ENCODE assay signal across 8 cellular contexts in the genomic region with DNA sequence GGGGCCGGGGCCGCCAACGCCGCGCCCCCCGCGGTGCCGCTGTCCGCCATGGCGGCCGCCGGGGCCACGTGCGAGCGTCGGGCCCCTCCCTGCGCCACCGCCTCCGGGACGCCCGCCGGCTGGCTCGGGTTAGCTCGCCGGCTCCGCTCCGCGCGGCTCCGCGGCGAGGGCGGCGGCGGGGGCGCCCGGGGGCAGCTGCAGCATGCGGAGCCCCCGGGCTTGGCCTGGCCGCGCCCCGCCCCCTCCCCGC. TPM values are rescaled to one million over a fixed set of nuclear protein-coding genes. Genes with fewer than 3 reads are reported as not detected.
A peak's percentile ranks its signal among the peaks of the same experiment; 100 is the strongest.
DNase-seq lines count a peak whose midpoint lies in the region; ATAC-seq and TF ChIP-seq lines count a peak whose summit lies in the region.
"Not testable (repeated sequence)": the region's sequence is repeated elsewhere in the genome, so short reads cannot be mapped to it uniquely, and the experiment has no call there.

No MANE protein-coding gene starts in this region.

- not testable (repeated sequence) for TF ChIP-seq POLR2A in sigmoid colon (IDR thresholded peaks at IDR 0.05)

- H3K27ac Mint-ChIP-seq in activated naive CD4-positive, alpha-beta T cell treated with anti-CD3 and anti-CD28 coated beads, Interleukin-2, amount 50 U/mL, for 24 hours, result not testable (repeated sequence)

- POLR2A ChIA-PET in AG04450 (lab: Yijun Ruan, JAX) (interaction anchor here (1.1 to 1.9 kb wide), 4 partner anchors 15 to 25 kb away, joined by 3 to 6 read pairs (median 4); a partner anchor contains a TSS), Panc1 (lab: Charles Lee) (interaction anchor here (0.5 kb wide), 1 partner anchor 56 kb away, joined by 3 read pairs; no protein-coding TSS in a partner anchor)

- ATAC-seq in GM19035 (IDR thresholded peaks at IDR 0.05; ENCODE audit: unreplicated experiment), result peak; percentile 14
- peak; percentile 14 for ATAC-seq in HG02981 (IDR thresholded peaks at IDR 0.05; ENCODE audit: unreplicated experiment)
- peak; percentile 2 for ATAC-seq in Panc1
- ATAC-seq in lower lobe of right lung, result not testable (repeated sequence)

- in situ Hi-C loops in Panc1 (cut with HindIII; ENCODE audit: low pct_unique_long_range_greater_than_20kb, low sequenced_read_pairs), result not testable (repeated sequence)

- not testable (repeated sequence) for TF ChIP-seq CTCF in AG04450 (IDR thresholded peaks at IDR 0.05; ENCODE audit: low read depth, low read length); Panc1 (IDR thresholded peaks at IDR 0.05); epithelial cell of proximal tubule (conservative IDR thresholded peaks at IDR 0.05; ENCODE audit: low read depth, low read length); lower lobe of right lung (IDR thresholded peaks at IDR 0.05); sigmoid colon (IDR thresholded peaks at IDR 0.05)

- H3K36me3 ChIP-seq in Panc1 (ENCODE audit: control insufficient read depth, insufficient read depth, low read length); sigmoid colon: not testable (repeated sequence)
- peaks cover 13% of the 10 kb centered on the region for H3K36me3 ChIP-seq in lower lobe of right lung

- not testable (repeated sequence) for TF ChIP-seq EP300 in sigmoid colon (IDR thresholded peaks at IDR 0.05)

- not testable (repeated sequence) for H3K27ac ChIP-seq in AG04450 (ENCODE audit: low read depth, low read length); Panc1 (ENCODE audit: low read length); lower lobe of right lung
- peak overlapping the region; percentile 83 to 96 (median 92) for H3K27ac ChIP-seq in sigmoid colon

- not testable (repeated sequence) for H3K27me3 ChIP-seq in AG04450 (ENCODE audit: control insufficient read depth, insufficient read depth, low read length); Panc1 (ENCODE audit: control insufficient read depth, insufficient read depth, low read length); lower lobe of right lung (ENCODE audit: low read depth); sigmoid colon

- CTCF ChIA-PET in AG04450 (lab: Charles Lee), result interaction anchor here (1.3 to 3.3 kb wide), 2 partner anchors 42 to 54 kb away, joined by 8 to 22 read pairs; a partner anchor contains a TSS
- CTCF ChIA-PET in Panc1 (lab: Charles Lee), result not testable (repeated sequence)

- not testable (repeated sequence) for H3K9me3 Mint-ChIP-seq in activated naive CD4-positive, alpha-beta T cell treated with anti-CD3 and anti-CD28 coated beads, Interleukin-2, amount 50 U/mL, for 24 hours

- peak overlapping the region; percentile 98; the same call in 1 of the 2 replicates for H3K4me3 ChIP-seq in AG04450 (ENCODE audit: low read depth, low read length)
- H3K4me3 ChIP-seq in Panc1 (ENCODE audit: low read depth in 2 of 2, low read length in 2 of 2), result peak overlapping the region; percentile 85 to 95
- peak overlapping the region; percentile 95 for H3K4me3 ChIP-seq in epithelial cell of proximal tubule (ENCODE audit: low read depth, low read length)
- H3K4me3 ChIP-seq in lower lobe of right lung, result peak overlapping the region; percentile 94
- peak overlapping the region; percentile 53 to 64 (median 56) for H3K4me3 ChIP-seq in sigmoid colon

- H3K4me1 Mint-ChIP-seq in activated naive CD4-positive, alpha-beta T cell treated with anti-CD3 and anti-CD28 coated beads, Interleukin-2, amount 50 U/mL, for 24 hours, result peaks cover 17% of the 10 kb centered on the region

- H3K4me3 Mint-ChIP-seq in activated naive CD4-positive, alpha-beta T cell treated with anti-CD3 and anti-CD28 coated beads, Interleukin-2, amount 50 U/mL, for 24 hours, result peak overlapping the region; percentile 87

- H3K36me3 Mint-ChIP-seq in activated naive CD4-positive, alpha-beta T cell treated with anti-CD3 and anti-CD28 coated beads, Interleukin-2, amount 50 U/mL, for 24 hours, result not testable (repeated sequence)

- intact Hi-C loops in Panc1 (cut with micrococcal nuclease; ENCODE audit: unreplicated experiment), result loop anchor here (10.0 kb wide), 1 partner anchor 58 kb away; a partner anchor contains a TSS
- intact Hi-C loops in lower lobe of right lung (cut with DNase I), result not testable (repeated sequence)
- intact Hi-C loops in sigmoid colon (cut with DNase I), result loop anchor here (5.0 kb wide), 1 partner anchor 56 kb away; a partner anchor contains a TSS

- 1 to 2% methylated on average over 43 of the region's 43 CpGs for WGBS in sigmoid colon, 2 donors

- DNase-seq in AG04450 (ENCODE audit: low read depth, low spot score); Panc1 (ENCODE audit: low read depth, low spot score); epithelial cell of proximal tubule (ENCODE audit: low read depth); lower lobe of right lung; sigmoid colon: not testable (repeated sequence)

- H3K4me1 ChIP-seq in Panc1 (ENCODE audit: control insufficient read depth, insufficient read depth, low read length) (peaks cover 54% of the 10 kb centered on the region), lower lobe of right lung (peaks cover 42% of the 10 kb centered on the region), sigmoid colon (peaks cover 0 to 67% (median 44%) of the 10 kb centered on the region in 4 donors)

- not testable (repeated sequence) for BruUV-seq in Panc1 (replicated peaks; lab: Mats Ljungman, UMichigan)

- H3K9me3 ChIP-seq in AG04450 (ENCODE audit: control insufficient read depth, insufficient read depth, low read length); Panc1 (ENCODE audit: control insufficient read depth, insufficient read depth, low read depth, low read length); lower lobe of right lung; sigmoid colon: not testable (repeated sequence)

- not testable (repeated sequence) for H3K27me3 Mint-ChIP-seq in activated naive CD4-positive, alpha-beta T cell treated with anti-CD3 and anti-CD28 coated beads, Interleukin-2, amount 50 U/mL, for 24 hours

RNA-seq across cellular contexts. Expression of a gene that starts 0.2 kb away (rescaled TPM):
- polyA plus RNA-seq in AG04450 (2011; rRNA removed) (119 and 146 TPM in 2 replicates), sigmoid colon (100 to 1,000 TPM in 1 of 3 donors, 10 to 100 TPM in 2; 78.8 to 159 (median 93.7) TPM)
- 50.8 and 58.8 TPM in 2 replicates for polyA minus RNA-seq in AG04450 (2011; rRNA and poly(A)+ RNA removed)
- total RNA-seq in Panc1 (2021; ENCODE audit: unreplicated experiment) (261 TPM), epithelial cell of proximal tubule (674 and 753 TPM in 2 replicates), lower lobe of right lung (55.4 TPM), sigmoid colon (10 to 100 TPM; 31.8 to 66.6 (median 51.3) TPM)
- polyA plus RNA-seq in Panc1 (2012; ENCODE audit: insufficient read length), result 287 TPM

RNA-seq across cellular contexts. Expression of a gene that starts 4.8 kb away (rescaled TPM):
- 11.7 and 13.0 TPM in 2 replicates for polyA plus RNA-seq in AG04450 (2011; rRNA removed)
- polyA minus RNA-seq in AG04450 (2011; rRNA and poly(A)+ RNA removed), result 20.9 and 27.1 TPM in 2 replicates
- 41.2 TPM for total RNA-seq in Panc1 (2021; ENCODE audit: unreplicated experiment)
- 55.5 TPM for polyA plus RNA-seq in Panc1 (2012; ENCODE audit: insufficient read length)
- total RNA-seq in epithelial cell of proximal tubule, result 42.8 and 43.5 TPM in 2 replicates
- total RNA-seq in lower lobe of right lung, result 31.8 TPM
- 10 to 100 TPM; 10.6 to 17.7 (median 12.1) TPM for total RNA-seq in sigmoid colon
- polyA plus RNA-seq in sigmoid colon, result 10 to 100 TPM; 23.4 to 52.8 (median 35.4) TPM

RNA-seq across cellular contexts. Expression of a gene that starts 5.7 kb away (rescaled TPM):
- polyA plus RNA-seq in AG04450 (2011; rRNA removed), result 29.9 and 39.0 TPM in 2 replicates
- 21.6 and 24.2 TPM in 2 replicates for polyA minus RNA-seq in AG04450 (2011; rRNA and poly(A)+ RNA removed)
- 71.8 TPM for total RNA-seq in Panc1 (2021; ENCODE audit: unreplicated experiment)
- 182 TPM for polyA plus RNA-seq in Panc1 (2012; ENCODE audit: insufficient read length)
- total RNA-seq in epithelial cell of proximal tubule, result 72.6 and 184 TPM in 2 replicates
- 48.2 TPM for total RNA-seq in lower lobe of right lung
- total RNA-seq in sigmoid colon, result 10 to 100 TPM; 49.2 to 70.5 (median 51.3) TPM
- 100 to 1,000 TPM in 2 of 3 donors, 10 to 100 TPM in 1; 97.3 to 213 (median 116) TPM for polyA plus RNA-seq in sigmoid colon

RNA-seq across cellular contexts. Expression of a gene that starts 12.2 kb away (rescaled TPM):
- polyA plus RNA-seq in AG04450 (2011; rRNA removed), result 11.8 and 15.7 TPM in 2 replicates
- 11.0 and 11.8 TPM in 2 replicates for polyA minus RNA-seq in AG04450 (2011; rRNA and poly(A)+ RNA removed)
- total RNA-seq in Panc1 (2021; ENCODE audit: unreplicated experiment), result 101 TPM
- 126 TPM for polyA plus RNA-seq in Panc1 (2012; ENCODE audit: insufficient read length)
- 15.6 and 25.7 TPM in 2 replicates for total RNA-seq in epithelial cell of proximal tubule
- total RNA-seq in lower lobe of right lung, result 150 TPM
- total RNA-seq in sigmoid colon, result 100 to 1,000 TPM in 2 of 4 donors, 10 to 100 TPM in 2; 76.7 to 117 (median 98.4) TPM
- 10 to 100 TPM; 23.4 to 94.9 (median 42.6) TPM for polyA plus RNA-seq in sigmoid colon

RNA-seq across cellular contexts. Expression of a gene that starts 16.2 kb away (rescaled TPM):
- 18.7 and 28.4 TPM in 2 replicates for polyA plus RNA-seq in AG04450 (2011; rRNA removed)
- polyA minus RNA-seq in AG04450 (2011; rRNA and poly(A)+ RNA removed), result 14.5 and 19.4 TPM in 2 replicates
- total RNA-seq in Panc1 (2021; ENCODE audit: unreplicated experiment), result 41.0 TPM
- polyA plus RNA-seq in Panc1 (2012; ENCODE audit: insufficient read length), result 82.2 TPM
- total RNA-seq in epithelial cell of proximal tubule, result 12.5 and 17.6 TPM in 2 replicates
- 39.5 TPM for total RNA-seq in lower lobe of right lung
- 10 to 100 TPM; 25.7 to 37.1 (median 28.1) TPM for total RNA-seq in sigmoid colon
- polyA plus RNA-seq in sigmoid colon, result 10 to 100 TPM; 27.5 to 68.1 (median 58.3) TPM
